In genomic region chr16:75279277-75279676, GRCh38 we compare ENCODE assay signal across 1 cellular context.
TF ChIP-seq lines count a peak whose summit lies in the region.

No MANE protein-coding gene starts in this region.

TF ChIP-seq in SK-N-SH treated with all-trans-retinoic acid at 6 μM for 48 hours, 23 proteins besides CTCF, POLR2A, EP300 and RAD21 (continued from another document):
- no peak for TF ChIP-seq CSRNP3 (CRISPR knock-in tag; IDR thresholded peaks at IDR 0.05)
- no peak for TF ChIP-seq TSHZ2 (CRISPR knock-in tag; IDR thresholded peaks at IDR 0.05)
- TF ChIP-seq PPARA (CRISPR knock-in tag; IDR thresholded peaks at IDR 0.05; ENCODE audit: borderline replicate concordance), result no peak
